In genomic region chr13:102584423-102584822, GRCh38 we compare ENCODE assay signal across 10 cellular contexts. TPM values are rescaled to one million over a fixed set of nuclear protein-coding genes. Genes with fewer than 3 reads are reported as not detected.
DNase-seq lines count a peak whose midpoint lies in the region; ATAC-seq and TF ChIP-seq lines count a peak whose summit lies in the region.
"Had no signal": no experiment of that assay in that cellular context is flagged by ENCODE, and none has a peak within 500 bp of the region (broad histone marks: within the 10 kb centered on the region; RNA-seq: fewer than 3 reads in every experiment).

No MANE protein-coding gene starts in this region.

- WGBS in transverse colon (ENCODE audit: low coverage in 1 of 2), 2 donors = 56 to 64% methylated on average over 3 of the region's 3 CpGs
- WGBS in esophagus squamous epithelium, 2 donors = 55% methylated on average over 3 of the region's 3 CpGs

- TF ChIP-seq POLR2A in transverse colon (IDR thresholded peaks at IDR 0.05) (no peak), esophagus squamous epithelium (IDR thresholded peaks at IDR 0.05) (no peak)

- DNase-seq in transverse colon (no peak), NCI-H1436 treated with DMSO at 0.1 percent for 48 hours (lab: John Stamatoyannopoulos, UW) (no peak), HuH-7 (ENCODE audit: low spot score) (no peak), esophagus squamous epithelium (lab: John Stamatoyannopoulos, UW) (no peak)
- DNase-seq: DMS153 had no signal

- H3K36me3 Mint-ChIP-seq in dendritic cell treated with granulocyte-macrophage colony-stimulating factor and Interleukin-4, amounts not matched to agents 40 ng/mL and 50 ng/mL, for 4 days (ENCODE audit: low read depth) = no peaks in the 10 kb centered on the region

- ATAC-seq in GM18498 (IDR thresholded peaks at IDR 0.05; ENCODE audit: unreplicated experiment) (peak; percentile 59), GM21576 (IDR thresholded peaks at IDR 0.05; ENCODE audit: unreplicated experiment) (peak; percentile 64), HG03571 (IDR thresholded peaks at IDR 0.05; ENCODE audit: unreplicated experiment) (peak; percentile 41)
- ATAC-seq: Panc1 had no signal

- no peaks in the 10 kb centered on the region for H3K27me3 Mint-ChIP-seq in dendritic cell treated with granulocyte-macrophage colony-stimulating factor and Interleukin-4, amounts not matched to agents 40 ng/mL and 50 ng/mL, for 4 days

- H3K9me3 Mint-ChIP-seq in dendritic cell treated with granulocyte-macrophage colony-stimulating factor and Interleukin-4, amounts not matched to agents 40 ng/mL and 50 ng/mL, for 4 days = no peaks in the 10 kb centered on the region

- H3K27ac ChIP-seq in transverse colon (no peak overlapping the region), esophagus squamous epithelium (no peak overlapping the region)

- in situ Hi-C loops in transverse colon (cut with MboI; ENCODE audit: low pct_ligation_motif_present in 1 of 4, low pct_unique_long_range_greater_than_20kb in 1 of 4, low sequenced_read_pairs in 3 of 4) = loop anchor here in 1 of 4 donors (10.0 kb wide), 1 partner anchor 260 kb away; the partner anchor contains the start of gene ERCC5

- no peak for TF ChIP-seq EP300 in transverse colon (IDR thresholded peaks at IDR 0.05; ENCODE audit: low read depth)

- H3K4me1 Mint-ChIP-seq in dendritic cell treated with granulocyte-macrophage colony-stimulating factor and Interleukin-4, amounts not matched to agents 40 ng/mL and 50 ng/mL, for 4 days (ENCODE audit: low read depth) = peaks cover 23% of the 10 kb centered on the region

- no peak overlapping the region for H3K4me3 Mint-ChIP-seq in dendritic cell treated with granulocyte-macrophage colony-stimulating factor and Interleukin-4, amounts not matched to agents 40 ng/mL and 50 ng/mL, for 4 days

- H3K27me3 ChIP-seq in transverse colon (no peaks in the 10 kb centered on the region), esophagus squamous epithelium (peaks cover 0 to 10% (median 0%) of the 10 kb centered on the region in 4 donors)

- H3K27ac Mint-ChIP-seq in dendritic cell treated with granulocyte-macrophage colony-stimulating factor and Interleukin-4, amounts not matched to agents 40 ng/mL and 50 ng/mL, for 4 days = peak overlapping the region; percentile 87

- intact Hi-C loops in dendritic cell treated with granulocyte-macrophage colony-stimulating factor and Interleukin-4, amounts not matched to agents 40 ng/mL and 50 ng/mL, for 4 days (cut with micrococcal nuclease) = loop anchor here (5.0 kb wide), 2 partner anchors 38 to 218 kb away; no protein-coding TSS in a partner anchor
- intact Hi-C loops in transverse colon (cut with DNase I; ENCODE audit: low total_unique reads) (no loop called here), esophagus squamous epithelium (cut with DNase I) (loop anchor here (5.0 to 10.0 kb wide), 2 partner anchors 140 to 263 kb away; partner anchors contain the start of gene ERCC5)

- H3K4me1 ChIP-seq in transverse colon = no peaks in the 10 kb centered on the region
- H3K4me1 ChIP-seq in esophagus squamous epithelium = no peaks in the 10 kb centered on the region

- H3K9me3 ChIP-seq in transverse colon (no peaks in the 10 kb centered on the region), esophagus squamous epithelium (no peaks in the 10 kb centered on the region)

- TF ChIP-seq CTCF in transverse colon (IDR thresholded peaks at IDR 0.05) (no peak), esophagus squamous epithelium (IDR thresholded peaks at IDR 0.05) (no peak)

- H3K4me3 ChIP-seq in transverse colon = no peak overlapping the region
- no peak overlapping the region for H3K4me3 ChIP-seq in esophagus squamous epithelium

- no peaks in the 10 kb centered on the region for H3K36me3 ChIP-seq in transverse colon
- H3K36me3 ChIP-seq in esophagus squamous epithelium = no peaks in the 10 kb centered on the region

RNA-seq across cellular contexts. Expression of gene TPP2, which starts 12.4 kb away (rescaled TPM):
- total RNA-seq in transverse colon = 10 to 100 TPM; 19.1 to 47.8 (median 30.3) TPM
- total RNA-seq in esophagus squamous epithelium = 10 to 100 TPM; 19.9 to 39.9 (median 25.1) TPM
